Comparison of ENCODE assay signal across 2 cellular contexts in genomic region chr4:27429260-27429970, GRCh38.
TF ChIP-seq lines count a peak whose summit lies in the region.

No MANE protein-coding gene starts in this region.

TF ChIP-seq in H1, 55 proteins besides CTCF, POLR2A, EP300 and RAD21 (continued from another document):
- no peak for TF ChIP-seq SAP30 (IDR thresholded peaks at IDR 0.05; ENCODE audit: insufficient read depth, insufficient replicate concordance, low read length)
- TF ChIP-seq MAFK (IDR thresholded peaks at IDR 0.05; ENCODE audit: low read depth, low read length), result no peak
TF ChIP-seq in H1: peak in this region for 0.

TF ChIP-seq in SK-N-SH, 30 proteins besides CTCF, POLR2A, EP300 and RAD21 (continued from another document):
- no peak for TF ChIP-seq MXI1 (IDR thresholded peaks at IDR 0.05; ENCODE audit: low read depth, low read length)
- TF ChIP-seq TAF1 (IDR thresholded peaks at IDR 0.05; ENCODE audit: borderline replicate concordance, low read depth, low read length), result no peak
- no peak for TF ChIP-seq MEF2A (IDR thresholded peaks at IDR 0.05; ENCODE audit: borderline replicate concordance, low read depth)
